ENCODE assay signal across 2 cellular contexts in genomic region chr4:7313991-7314390, GRCh38.
TF ChIP-seq lines count a peak whose summit lies in the region.

No MANE protein-coding gene starts in this region.

TF ChIP-seq in IMR-90, 13 proteins besides CTCF, POLR2A, EP300 and RAD21:
- TF ChIP-seq RFX5 (IDR thresholded peaks at IDR 0.05; ENCODE audit: low read depth, low read length), result no peak
- no peak for TF ChIP-seq FOS (IDR thresholded peaks at IDR 0.05; ENCODE audit: low read depth, low read length)
- no peak for TF ChIP-seq CHD1 (IDR thresholded peaks at IDR 0.05; ENCODE audit: low read depth, low read length)
- TF ChIP-seq SMC3 (IDR thresholded peaks at IDR 0.05; ENCODE audit: low read depth, low read length), result no peak
- no peak for TF ChIP-seq CEBPB (IDR thresholded peaks at IDR 0.05; ENCODE audit: low read depth, low read length)
- TF ChIP-seq BHLHE40 (IDR thresholded peaks at IDR 0.05; ENCODE audit: low read depth, low read length), result no peak
- TF ChIP-seq MAFK (IDR thresholded peaks at IDR 0.05; ENCODE audit: low read depth, low read length), result no peak
- no peak for TF ChIP-seq MAZ (IDR thresholded peaks at IDR 0.05; ENCODE audit: borderline replicate concordance, low read depth, low read length)
- no peak for TF ChIP-seq RCOR1 (IDR thresholded peaks at IDR 0.05; ENCODE audit: insufficient replicate concordance, low read length)
- no peak for TF ChIP-seq NFE2L2 (IDR thresholded peaks at IDR 0.05; ENCODE audit: low read depth, low read length)
- no peak for TF ChIP-seq USF2 (IDR thresholded peaks at IDR 0.05; ENCODE audit: low read depth, low read length)
- TF ChIP-seq MXI1 (IDR thresholded peaks at IDR 0.05; ENCODE audit: borderline replicate concordance, low read depth, low read length), result no peak
- TF ChIP-seq ELK1 (IDR thresholded peaks at IDR 0.05; ENCODE audit: borderline replicate concordance, low read depth, low read length), result no peak

TF ChIP-seq in H1, 55 proteins besides CTCF, POLR2A, EP300 and RAD21:
- TF ChIP-seq SP4 (IDR thresholded peaks at IDR 0.05; ENCODE audit: low read length), result no peak
- no peak for TF ChIP-seq HDAC6 (IDR thresholded peaks at IDR 0.05; ENCODE audit: low read depth, low read length)
- no peak for TF ChIP-seq MAX (IDR thresholded peaks at IDR 0.05)
- no peak for TF ChIP-seq CBX5 (IDR thresholded peaks at IDR 0.05; ENCODE audit: low read depth, low read length)
- TF ChIP-seq KDM4A (IDR thresholded peaks at IDR 0.05; ENCODE audit: low read depth, low read length, severe bottlenecking), result no peak
- TF ChIP-seq SIRT6 (IDR thresholded peaks at IDR 0.05; ENCODE audit: low read length), result no peak
- no peak for TF ChIP-seq HDAC2 (IDR thresholded peaks at IDR 0.05; ENCODE audit: borderline replicate concordance in 1 of 2, low read depth in 2 of 2, low read length in 2 of 2)
- no peak for TF ChIP-seq SUZ12 (IDR thresholded peaks at IDR 0.05; ENCODE audit: low read length)
- TF ChIP-seq RNF2 (IDR thresholded peaks at IDR 0.05; ENCODE audit: borderline replicate concordance, low read depth, low read length, missing control alignments, poor library complexity, severe bottlenecking), result no peak
- TF ChIP-seq TBP (IDR thresholded peaks at IDR 0.05; ENCODE audit: low read depth, low read length), result no peak
- no peak for TF ChIP-seq PHF8 (conservative IDR thresholded peaks at IDR 0.05; ENCODE audit: low read depth, low read length)
- TF ChIP-seq SRF (IDR thresholded peaks at IDR 0.05; ENCODE audit: low read depth, low read length), result no peak
- TF ChIP-seq E2F6 (IDR thresholded peaks at IDR 0.05), result no peak
- no peak for TF ChIP-seq TEAD4 (IDR thresholded peaks at IDR 0.05; ENCODE audit: low read depth, low read length)
TF ChIP-seq in H1: peak in this region for 0.
